35 cellular contexts compared by ENCODE assay signal in the genomic region with DNA sequence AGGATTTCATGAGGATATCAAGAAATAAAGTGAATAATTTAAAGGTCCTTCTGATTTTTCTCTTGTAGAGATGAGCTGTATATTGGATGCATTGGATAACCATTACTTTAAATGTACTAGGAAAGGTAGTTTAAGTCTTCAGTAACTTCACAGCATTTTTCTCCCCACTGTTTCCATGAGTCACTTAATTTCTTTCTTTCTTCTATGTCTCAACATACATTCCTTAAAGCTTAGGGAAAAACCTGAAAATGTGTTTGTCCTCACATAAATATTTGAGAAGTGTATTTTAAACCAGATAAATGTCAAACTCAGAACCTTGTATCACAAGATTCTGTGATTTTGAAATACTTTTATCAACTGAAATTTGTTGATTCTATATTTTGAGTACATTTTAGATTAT.
DNase-seq lines count a peak whose midpoint lies in the region; FAIRE-seq and TF ChIP-seq lines count a peak whose summit lies in the region.
"Had no signal": no experiment of that assay in that cellular context is flagged by ENCODE, and none has a peak within 500 bp of the region (broad histone marks: within the 10 kb centered on the region; RNA-seq: fewer than 3 reads in every experiment).

No MANE protein-coding gene starts in this region.

- H3K27me3 Mint-ChIP-seq in CD4-positive, alpha-beta memory T cell: no peaks in the 10 kb centered on the region
- H3K27me3 Mint-ChIP-seq in CD14-positive monocyte (ENCODE audit: low read depth in 3 of 3): peaks cover 0 to 3% (median 0%) of the 10 kb centered on the region in 3 donors
- H3K27me3 Mint-ChIP-seq: activated CD8-positive, alpha-beta T cell treated with anti-CD3 and anti-CD28 coated beads for 36 hours; stimulated activated naive CD8-positive, alpha-beta T cell treated with anti-CD3 and anti-CD28 coated beads, Interleukin-15, Interleukin-2, amounts not matched to agents 100 ng/mL and 50 ng/mL, for 24 hours had no signal

- H3K27ac Mint-ChIP-seq in CD4-positive, alpha-beta memory T cell: no peak overlapping the region
- H3K27ac Mint-ChIP-seq in CD14-positive monocyte: no peak overlapping the region
- H3K27ac Mint-ChIP-seq: activated CD8-positive, alpha-beta T cell treated with anti-CD3 and anti-CD28 coated beads for 36 hours; activated T-helper 1 cell treated with anti-CD3 and anti-CD28 coated beads, Interleukin-12 subunit alpha, Interleukin-12 subunit beta, Interleukin-2, Interleukin-4 antibody, amounts not matched to agents 30 ng/mL and 10 ng/mL and 1 ng/mL, durations not matched to agents 14 hours and 24 hours and 36 hours; neural progenitor cell; stimulated activated naive CD8-positive, alpha-beta T cell treated with anti-CD3 and anti-CD28 coated beads, Interleukin-15, Interleukin-2, amounts not matched to agents 100 ng/mL and 50 ng/mL, for 24 hours; T-helper 2 cell treated with Interferon-gamma antibody and Interleukin-4, amounts not matched to agents 5 μg/mL and 100 μg/mL, for 36 hours had no signal

- DNase-seq in HS-27A (ENCODE audit: low read depth) (peak; percentile 34), astrocyte of the spinal cord (ENCODE audit: low read depth, low spot score) (peak; percentile 63), fibroblast of villous mesenchyme (ENCODE audit: low read depth) (peak; percentile 55), CD14-positive monocyte (ENCODE audit: low spot score) (no peak), NCI-H82 (lab: John Stamatoyannopoulos, UW) (no peak), NK-92 (lab: John Stamatoyannopoulos, UW; ENCODE audit: unreplicated experiment) (no peak)
- DNase-seq in CD4-positive, alpha-beta memory T cell: no peak
- DNase-seq: activated CD8-positive, alpha-beta memory T cell treated with anti-CD3 and anti-CD28 coated beads, Interleukin-2, amount 50 U/mL, for 48 hours; activated CD8-positive, alpha-beta T cell treated with anti-CD3 and anti-CD28 coated beads for 36 hours; activated naive CD4-positive, alpha-beta T cell treated with Interleukin-2 at 50 U/mL for 16 hours; adrenal gland; BE2C; head of caudate nucleus; KBM-7; left ventricle myocardium inferior; MG63; NCI-H2029; NCI-H526; posterior cingulate gyrus; right cardiac atrium; SHP77; spleen; stimulated activated CD4-positive, alpha-beta T cell treated with anti-CD3 and anti-CD28 coated beads, Interleukin-2, amount 100 ng/mL, for 24 hours; stimulated activated CD8-positive, alpha-beta memory T cell treated with anti-CD3 and anti-CD28 coated beads, Interleukin-4, amount 100 ng/mL, for 48 hours; testis had no signal

- no peaks in the 10 kb centered on the region for H3K4me1 Mint-ChIP-seq in CD4-positive, alpha-beta memory T cell
- no peaks in the 10 kb centered on the region for H3K4me1 Mint-ChIP-seq in CD14-positive monocyte
- H3K4me1 Mint-ChIP-seq: neural progenitor cell had no signal

- peak; percentile 19 for FAIRE-seq in A204.1 (lab: Jason Lieb, UNC)
- FAIRE-seq: A549, endothelial cell of umbilical vein, GM12892, keratinocyte had no signal

- POLR2A ChIA-PET in CD4-positive, alpha-beta memory T cell (lab: Charles Lee; ENCODE audit: partially characterized antibody): no interaction called here

- no peak overlapping the region for H3K4me3 Mint-ChIP-seq in CD4-positive, alpha-beta memory T cell
- H3K4me3 Mint-ChIP-seq in CD14-positive monocyte: no peak overlapping the region
- H3K4me3 Mint-ChIP-seq: activated CD8-positive, alpha-beta T cell treated with anti-CD3 and anti-CD28 coated beads for 36 hours; activated T-helper 1 cell treated with anti-CD3 and anti-CD28 coated beads, Interleukin-12 subunit alpha, Interleukin-12 subunit beta, Interleukin-2, Interleukin-4 antibody, amounts not matched to agents 30 ng/mL and 10 ng/mL and 1 ng/mL, durations not matched to agents 14 hours and 24 hours and 36 hours; neural progenitor cell; stimulated activated naive CD8-positive, alpha-beta T cell treated with anti-CD3 and anti-CD28 coated beads, Interleukin-15, Interleukin-2, amounts not matched to agents 100 ng/mL and 50 ng/mL, for 24 hours; T-helper 2 cell treated with Interferon-gamma antibody and Interleukin-4, amounts not matched to agents 5 μg/mL and 100 μg/mL, for 36 hours had no signal

- H3K36me3 Mint-ChIP-seq in CD4-positive, alpha-beta memory T cell: no peaks in the 10 kb centered on the region
- no peaks in the 10 kb centered on the region for H3K36me3 Mint-ChIP-seq in CD14-positive monocyte
- H3K36me3 Mint-ChIP-seq: neural progenitor cell had no signal

- H3K27ac ChIP-seq in CD4-positive, alpha-beta memory T cell (ENCODE audit: low read depth, low read length): no peak overlapping the region
- H3K27ac ChIP-seq: A549, adrenal gland, breast epithelium, left ventricle myocardium inferior, neural progenitor cell, spleen, testis had no signal

- intact Hi-C loops in CD4-positive, alpha-beta memory T cell (cut with micrococcal nuclease): no loop called here
- intact Hi-C loops in CD14-positive monocyte (cut with micrococcal nuclease): no loop called here

- no peak overlapping the region for H3K4me3 ChIP-seq in astrocyte of the spinal cord (ENCODE audit: low read depth, low read length)
- H3K4me3 ChIP-seq in fibroblast of villous mesenchyme (ENCODE audit: low read depth, low read length): no peak overlapping the region
- no peak overlapping the region for H3K4me3 ChIP-seq in CD4-positive, alpha-beta memory T cell (ENCODE audit: low read length in 2 of 2)
- H3K4me3 ChIP-seq: A549, adrenal gland, breast epithelium, left ventricle myocardium inferior, MG63, neural progenitor cell, spleen, testis had no signal

- CTCF ChIA-PET in CD4-positive, alpha-beta memory T cell (lab: Charles Lee; ENCODE audit: partially characterized antibody): no interaction called here

- peaks cover 5 to 32% (median 14%) of the 10 kb centered on the region in 8 donors for H3K9me3 Mint-ChIP-seq in CD4-positive, alpha-beta memory T cell
- peaks cover 1 to 12% (median 6%) of the 10 kb centered on the region in 7 donors for H3K9me3 Mint-ChIP-seq in CD14-positive monocyte
- H3K9me3 Mint-ChIP-seq: neural progenitor cell had no signal

- H3K4me1 ChIP-seq in CD4-positive, alpha-beta memory T cell (ENCODE audit: insufficient read depth, low read length): no peaks in the 10 kb centered on the region
- H3K4me1 ChIP-seq: A549, adrenal gland, BE2C, breast epithelium, left ventricle myocardium inferior, neural progenitor cell, spleen, testis had no signal

- H3K9me3 ChIP-seq in CD4-positive, alpha-beta memory T cell (ENCODE audit: control insufficient read depth in 1 of 2, low read length in 2 of 2): no peaks in the 10 kb centered on the region
- H3K9me3 ChIP-seq: adrenal gland, BE2C, breast epithelium, MG63, testis had no signal

- TF ChIP-seq CTCF in astrocyte of the spinal cord (IDR thresholded peaks at IDR 0.05; ENCODE audit: low read depth, low read length) (no peak), fibroblast of villous mesenchyme (IDR thresholded peaks at IDR 0.05; ENCODE audit: insufficient read depth, low read depth, low read length) (no peak), CD14-positive monocyte (IDR thresholded peaks at IDR 0.05) (no peak)

- in situ Hi-C loops in astrocyte of the spinal cord (cut with HindIII; ENCODE audit: low sequenced_read_pairs): no loop called here

- H3K27me3 ChIP-seq in CD4-positive, alpha-beta memory T cell (ENCODE audit: insufficient read depth, low read length): no peaks in the 10 kb centered on the region
- H3K27me3 ChIP-seq: adrenal gland, BE2C, breast epithelium, MG63, neural progenitor cell, spleen, testis had no signal

- H3K36me3 ChIP-seq in CD4-positive, alpha-beta memory T cell (ENCODE audit: insufficient read depth, low read length): no peaks in the 10 kb centered on the region
- H3K36me3 ChIP-seq: adrenal gland, BE2C, breast epithelium, left ventricle myocardium inferior, MG63, neural progenitor cell, spleen had no signal

Comparison
In these comparisons a context has a peak if more than half of its experiments do, and no peak if none do; other contexts are left out.
1. DNase-seq: peak in HS-27A (single experiment), astrocyte of the spinal cord (single experiment) and fibroblast of villous mesenchyme (single experiment); none in CD4-positive, alpha-beta memory T cell (0 of 5), CD14-positive monocyte (single experiment), NCI-H82 (single experiment) and NK-92 (single experiment).